8 cellular contexts compared by ENCODE assay signal in the genomic region with DNA sequence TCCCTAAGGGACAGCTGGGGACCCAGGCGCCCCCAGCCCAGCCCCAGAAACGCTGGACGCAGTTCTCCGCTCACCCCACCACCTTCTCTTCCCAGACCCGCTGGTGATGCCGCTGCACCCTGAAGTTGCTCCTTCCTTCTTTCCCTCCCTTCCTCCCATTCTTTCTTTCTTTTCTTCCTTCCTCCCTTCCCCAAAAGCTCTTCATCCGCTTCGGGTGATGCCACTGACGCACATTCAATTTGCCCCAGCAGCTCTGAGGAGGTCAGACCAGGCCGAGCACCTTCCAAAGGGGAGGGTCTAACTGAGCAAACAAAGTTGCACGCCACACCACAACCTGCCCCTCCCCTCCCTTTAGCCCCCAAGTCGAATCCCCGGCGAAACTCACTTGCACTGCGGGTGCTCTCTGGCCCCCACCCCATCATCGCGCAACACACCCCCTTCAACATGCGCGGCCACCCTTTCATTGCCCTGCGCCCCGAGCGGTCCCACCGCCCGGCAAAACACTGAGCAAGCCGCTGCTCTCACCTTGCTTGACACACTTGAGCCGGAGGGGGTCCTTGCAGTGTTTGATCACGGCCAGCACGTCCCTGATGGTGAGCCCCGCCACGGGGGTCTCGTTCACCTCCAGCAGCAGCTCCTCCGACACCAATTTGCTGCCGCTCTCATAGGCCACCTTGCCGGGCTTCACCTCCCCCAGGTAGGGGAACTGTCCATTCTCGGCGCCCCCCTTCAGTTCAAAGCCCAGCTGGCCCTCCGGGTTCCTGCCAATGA. TPM values are rescaled to one million over a fixed set of nuclear protein-coding genes. Genes with fewer than 3 reads are reported as not detected.
DNase-seq lines count a peak whose midpoint lies in the region; ATAC-seq and TF ChIP-seq lines count a peak whose summit lies in the region.

No MANE protein-coding gene starts in this region.

- H3K27me3 ChIP-seq in ACC112 (ENCODE audit: insufficient read depth, low read length) (no peaks in the 10 kb centered on the region), HUES64 (ENCODE audit: insufficient read depth, low read length) (peaks cover 78% of the 10 kb centered on the region), subcutaneous abdominal adipose tissue (ENCODE audit: control insufficient read depth in 5 of 5, insufficient read depth in 4 of 5, low read length in 5 of 5) (no peaks in the 10 kb centered on the region)

- under 1% methylated on average over 37 of the region's 37 CpGs for WGBS in HUES64

- H3K36me3 ChIP-seq in ACC112 (ENCODE audit: insufficient read depth, low read length) (peaks cover under 1% of the 10 kb centered on the region; the same call in 1 of the 2 replicates), HUES64 (ENCODE audit: insufficient read depth, low read length) (no peaks in the 10 kb centered on the region), subcutaneous abdominal adipose tissue (ENCODE audit: control insufficient read depth in 5 of 5, insufficient read depth in 5 of 5, low read length in 5 of 5) (peaks cover 0 to 3% (median 0%) of the 10 kb centered on the region in 5 donors)

- peaks cover 47% of the 10 kb centered on the region for H3K79me2 ChIP-seq in ACC112 (ENCODE audit: control insufficient read depth, insufficient read depth, low read length, unreplicated experiment)

- DNase-seq in coronary artery (ENCODE audit: low spot score) (peak; percentile 74), left lobe of liver (ENCODE audit: low spot score) (peak; percentile 67), SIG-M5 treated with dmso at 0.1 percent for 504 hours (lab: John Stamatoyannopoulos, UW; ENCODE audit: unreplicated experiment) (no peak)

- H3K9me3 ChIP-seq in HUES64 (ENCODE audit: insufficient read depth, low read depth, low read length): no peaks in the 10 kb centered on the region
- H3K9me3 ChIP-seq in subcutaneous abdominal adipose tissue (ENCODE audit: control insufficient read depth in 5 of 5, low read length in 5 of 5): no peaks in the 10 kb centered on the region

- peak overlapping the region; percentile 80 for H3K4me3 ChIP-seq in ACC112 (ENCODE audit: low read depth, low read length)
- H3K4me3 ChIP-seq in HUES64 (ENCODE audit: low read length): peak overlapping the region; percentile 68
- H3K4me3 ChIP-seq in coronary artery: peak overlapping the region; percentile 90
- peak overlapping the region; percentile 85 to 94 (median 91) for H3K4me3 ChIP-seq in subcutaneous abdominal adipose tissue (ENCODE audit: low read depth in 1 of 5, low read length in 5 of 5)

- TF ChIP-seq CTCF in coronary artery (IDR thresholded peaks at IDR 0.05): no peak

- H3K4me1 ChIP-seq in ACC112 (ENCODE audit: control insufficient read depth, insufficient read depth, low read length, unreplicated experiment) (peaks cover 36% of the 10 kb centered on the region), HUES64 (ENCODE audit: insufficient read depth, low read length) (peaks cover 7% of the 10 kb centered on the region; the same call in 1 of the 2 replicates), subcutaneous abdominal adipose tissue (ENCODE audit: control insufficient read depth in 5 of 5, insufficient read depth in 5 of 5, low read length in 5 of 5) (peaks cover 0 to 48% (median 44%) of the 10 kb centered on the region in 5 donors)

- H3K27ac ChIP-seq in ACC112 (ENCODE audit: low read depth, low read length) (peak overlapping the region; percentile 73), HUES64 (ENCODE audit: low read depth, low read length) (no peak overlapping the region), coronary artery (peak overlapping the region; percentile 99), subcutaneous abdominal adipose tissue (ENCODE audit: low read depth, low read length) (peak overlapping the region; percentile 99)

- peak overlapping the region; percentile 98 for H2AFZ ChIP-seq in ACC112 (ENCODE audit: low read length, unreplicated experiment)

- H3K9ac ChIP-seq in HUES64 (ENCODE audit: low read depth, low read length) (no peak overlapping the region; the same call in 1 of the 2 replicates), subcutaneous abdominal adipose tissue (ENCODE audit: low read length in 5 of 5) (peak overlapping the region; percentile 84 to 96 (median 93))

- peak; percentile 40 for ATAC-seq in left lobe of liver
- ATAC-seq in HG03571 (IDR thresholded peaks at IDR 0.05; ENCODE audit: unreplicated experiment): no peak
- no peak for ATAC-seq in HG03175 (IDR thresholded peaks at IDR 0.05; ENCODE audit: unreplicated experiment)

RNA-seq across cellular contexts. Expression of gene MAGI2, which starts 0.8 kb away (rescaled TPM):
- 7.1 TPM for polyA plus RNA-seq in HUES64 (2013, experiment 1 of 2)
- 7.4 TPM for polyA plus RNA-seq in HUES64 (2013, experiment 2 of 2)
- total RNA-seq in left lobe of liver: 2.9 TPM
